1 cellular context compared by ENCODE assay signal in genomic region chr2:74548919-74549684, GRCh38.
A peak's percentile ranks its signal among the peaks of the same experiment; 100 is the strongest.
TF ChIP-seq lines count a peak whose summit lies in the region.

No MANE protein-coding gene starts in this region.

TF ChIP-seq in WTC11, 78 proteins besides CTCF, POLR2A, EP300 and RAD21 (continued from another document):
- TF ChIP-seq STAT6 (CRISPR knock-in tag; conservative IDR thresholded peaks at IDR 0.05; ENCODE audit: low read depth) (no peak), CDX4 (CRISPR knock-in tag; IDR thresholded peaks at IDR 0.05; ENCODE audit: borderline replicate concordance) (no peak), ZNF416 (CRISPR knock-in tag; IDR thresholded peaks at IDR 0.05) (0 out of 2 replicates have a peak, but pooled peaks have one; percentile 17), ZNF232 (CRISPR knock-in tag; IDR thresholded peaks at IDR 0.05) (peak; percentile 43; the same call in 1 of the 2 replicates), JAZF1 (CRISPR knock-in tag; IDR thresholded peaks at IDR 0.05) (no peak), USF2 (CRISPR knock-in tag; IDR thresholded peaks at IDR 0.05) (peak; percentile 76), PRRX2 (CRISPR knock-in tag; IDR thresholded peaks at IDR 0.05) (no peak), PRDM15 (CRISPR knock-in tag; IDR thresholded peaks at IDR 0.05) (no peak), ZNF425 (CRISPR knock-in tag; conservative IDR thresholded peaks at IDR 0.05) (no peak), ZNF532 (CRISPR knock-in tag; IDR thresholded peaks at IDR 0.05; ENCODE audit: borderline replicate concordance) (no peak), NR3C1 (CRISPR knock-in tag; conservative IDR thresholded peaks at IDR 0.05; ENCODE audit: low read depth) (no peak), ZNF121 (CRISPR knock-in tag; IDR thresholded peaks at IDR 0.05) (no peak), IRF1 (CRISPR knock-in tag; IDR thresholded peaks at IDR 0.05) (no peak), JUN (CRISPR knock-in tag; IDR thresholded peaks at IDR 0.05) (no peak), ZNF219 (CRISPR knock-in tag; IDR thresholded peaks at IDR 0.05; ENCODE audit: borderline replicate concordance) (no peak), OVOL2 (CRISPR knock-in tag; IDR thresholded peaks at IDR 0.05; ENCODE audit: borderline replicate concordance) (no peak), ZNF512 (CRISPR knock-in tag; IDR thresholded peaks at IDR 0.05; ENCODE audit: borderline replicate concordance) (no peak), NR2C2 (CRISPR knock-in tag; IDR thresholded peaks at IDR 0.05) (no peak), NFE2L1 (CRISPR knock-in tag; IDR thresholded peaks at IDR 0.05) (no peak), KAT7 (CRISPR knock-in tag; IDR thresholded peaks at IDR 0.05; ENCODE audit: borderline replicate concordance) (0 out of 2 replicates have a peak, but pooled peaks have one; percentile 65), ZBTB43 (CRISPR knock-in tag; IDR thresholded peaks at IDR 0.05) (no peak), ZNF138 (CRISPR knock-in tag; conservative IDR thresholded peaks at IDR 0.05) (no peak), E2F5 (CRISPR knock-in tag; IDR thresholded peaks at IDR 0.05) (peak; percentile 60; the same call in 1 of the 2 replicates), GTF2I (CRISPR knock-in tag; conservative IDR thresholded peaks at IDR 0.05) (no peak), NFATC4 (CRISPR knock-in tag; IDR thresholded peaks at IDR 0.05) (no peak), CREM (CRISPR knock-in tag; IDR thresholded peaks at IDR 0.05) (peak; percentile 16; the same call in 1 of the 2 replicates), AFF4 (CRISPR knock-in tag; IDR thresholded peaks at IDR 0.05; ENCODE audit: borderline replicate concordance) (no peak)
TF ChIP-seq in WTC11: peak in this region for 18.
